ENCODE assay signal across 10 cellular contexts in the genomic region with DNA sequence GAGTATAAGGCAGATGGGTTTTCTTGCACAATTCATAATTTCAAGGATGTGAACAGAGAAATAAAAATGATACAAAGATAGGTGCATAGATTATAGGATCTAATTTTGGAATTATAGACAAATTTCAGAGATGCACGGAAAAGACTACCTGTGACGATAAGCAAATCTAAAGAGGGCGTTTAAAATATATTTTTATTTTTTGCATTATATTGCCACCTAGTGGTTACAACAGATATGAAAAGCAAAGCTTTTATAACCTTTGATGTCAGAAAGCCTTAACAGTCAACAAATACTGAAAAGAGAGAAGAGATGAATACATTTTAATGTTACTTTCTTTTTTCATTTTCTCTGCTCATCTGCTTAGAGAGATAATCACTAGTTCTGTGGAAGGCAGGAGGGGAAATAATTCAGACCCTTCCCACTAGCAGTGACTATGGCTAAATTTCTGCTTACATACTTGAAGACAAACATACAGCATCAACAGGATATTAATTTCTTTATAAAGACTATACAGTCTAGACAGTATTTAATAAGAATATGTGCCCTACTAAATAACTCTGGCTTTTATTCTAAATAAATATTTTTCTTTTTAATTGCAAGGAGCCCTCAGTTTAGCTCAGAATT. TPM values are rescaled to one million over a fixed set of nuclear protein-coding genes. Genes with fewer than 3 reads are reported as not detected.
DNase-seq lines count a peak whose midpoint lies in the region; ATAC-seq and TF ChIP-seq lines count a peak whose summit lies in the region.
"Had no signal": no experiment of that assay in that cellular context is flagged by ENCODE, and none has a peak within 500 bp of the region (broad histone marks: within the 10 kb centered on the region; RNA-seq: fewer than 3 reads in every experiment).

No MANE protein-coding gene starts in this region.

- no peaks in the 10 kb centered on the region for H3K27me3 ChIP-seq in spleen (replicated peaks in 1 of 7)
- H3K27me3 ChIP-seq: SJCRH30 had no signal

- intact Hi-C loops in Calu3 (cut with micrococcal nuclease; ENCODE audit: unreplicated experiment): loop anchor here (1.0 to 2.0 kb wide), 4 partner anchors 345 to 764 kb away; no protein-coding TSS in a partner anchor
- intact Hi-C loops in spleen (cut with DNase I; ENCODE audit: low total_unique reads): no loop called here
- intact Hi-C loops in posterior vena cava (cut with DNase I): no loop called here

- no peaks in the 10 kb centered on the region for H3K9me3 ChIP-seq in spleen
- H3K9me3 ChIP-seq: SJCRH30 had no signal

- H3K36me3 ChIP-seq in spleen: no peaks in the 10 kb centered on the region
- H3K36me3 ChIP-seq: SJCRH30 had no signal

- H3K27me3 Mint-ChIP-seq in Calu3 (ENCODE audit: unreplicated experiment): no peaks in the 10 kb centered on the region

- TF ChIP-seq POLR2A in spleen (IDR thresholded peaks at IDR 0.05): no peak

- H3K9me3 Mint-ChIP-seq in Calu3 (ENCODE audit: low read depth, unreplicated experiment): no peaks in the 10 kb centered on the region

- TF ChIP-seq CTCF in Calu3 (IDR thresholded peaks at IDR 0.05; ENCODE audit: unreplicated experiment) (peak; percentile 45), fibroblast of the aortic adventitia (IDR thresholded peaks at IDR 0.05; ENCODE audit: insufficient read depth, low read length) (peak; percentile 48), spleen (IDR thresholded peaks at IDR 0.05 in 8 of 11, conservative IDR thresholded peaks at IDR 0.05 in 3 of 11) (peak; percentile 25 to 68 (median 51))

- no peak for DNase-seq in Calu3
- peak; percentile 1 for DNase-seq in KG1 (lab: John Stamatoyannopoulos, UW)
- peak; percentile 64 for DNase-seq in RKO (ENCODE audit: low spot score)
- DNase-seq in fibroblast of the aortic adventitia (ENCODE audit: low read depth): peak; percentile 53
- no peak for DNase-seq in spleen
- no peak for DNase-seq in stimulated activated CD8-positive, alpha-beta memory T cell treated with anti-CD3 and anti-CD28 coated beads, Interleukin-4, amount 100 ng/mL, for 48 hours
- no peak for DNase-seq in posterior vena cava (ENCODE audit: low spot score)

- H3K4me1 Mint-ChIP-seq in Calu3 (ENCODE audit: low read depth, unreplicated experiment): no peaks in the 10 kb centered on the region

- H3K4me3 ChIP-seq in fibroblast of the aortic adventitia (ENCODE audit: low read depth, low read length) (no peak overlapping the region), spleen (no peak overlapping the region)
- H3K4me3 ChIP-seq: SJCRH30 had no signal

- H3K4me3 Mint-ChIP-seq in Calu3 (ENCODE audit: low read depth, unreplicated experiment): no peak overlapping the region

- CTCF ChIA-PET in Calu3 (lab: Charles Lee): interaction anchor here (0.6 to 2.2 kb wide), 8 partner anchors 264 to 844 kb away, joined by 3 to 18 read pairs (median 4); no protein-coding TSS in a partner anchor

- H3K4me1 ChIP-seq in spleen: no peaks in the 10 kb centered on the region
- H3K4me1 ChIP-seq: SJCRH30 had no signal

- H3K27ac ChIP-seq in spleen: no peak overlapping the region
- H3K27ac ChIP-seq: SJCRH30 had no signal

- peak; percentile 79 for ATAC-seq in GM21360 (IDR thresholded peaks at IDR 0.05; ENCODE audit: unreplicated experiment)

- BruUV-seq in Calu3 (replicated peaks; lab: Mats Ljungman, UMichigan): no TSS peak

- no peaks in the 10 kb centered on the region for H3K36me3 Mint-ChIP-seq in Calu3 (ENCODE audit: insufficient read depth, unreplicated experiment)

- no peak overlapping the region for H3K27ac Mint-ChIP-seq in Calu3 (ENCODE audit: unreplicated experiment)

- 2 to 4% (median 3%) methylated on average over 3 of the region's 3 CpGs for WGBS in spleen, 5 donors

RNA-seq across cellular contexts. Expression of a gene that starts 46.3 kb away (rescaled TPM):
- total RNA-seq in Calu3 (2022) (not detected in 2 replicates), fibroblast of the aortic adventitia (ENCODE audit: low replicate concordance) (0.09 TPM in 1 of 2 replicates, not detected in the other), spleen (1 to 10 TPM in 1 of 7 donors, under 1 TPM in 3, not detected in 3; 0.20 to 1.0 (median 0.41) TPM), posterior vena cava (1 to 10 TPM; 1.4 to 2.4 TPM)
- under 1 TPM in 2 of 3 donors, not detected in 1; 0.20 to 0.90 TPM for polyA plus RNA-seq in spleen
- total RNA-seq: pulmonary artery endothelial cell, SJCRH30 had no signal

Comparison
In these comparisons a context has a peak if more than half of its experiments do, and no peak if none do; other contexts are left out.
1. DNase-seq: peak in KG1 (single experiment), RKO (single experiment) and fibroblast of the aortic adventitia (single experiment); none in Calu3 (single experiment), spleen (single experiment), stimulated activated CD8-positive, alpha-beta memory T cell treated with anti-CD3 and anti-CD28 coated beads, Interleukin-4, amount 100 ng/mL, for 48 hours (single experiment) and posterior vena cava (single experiment).
2. Peak in every context shown above with its lines, with median percentiles within 50 percentile points of each other: CTCF ChIP-seq.